ENCODE assay signal across 8 cellular contexts in the genomic region with DNA sequence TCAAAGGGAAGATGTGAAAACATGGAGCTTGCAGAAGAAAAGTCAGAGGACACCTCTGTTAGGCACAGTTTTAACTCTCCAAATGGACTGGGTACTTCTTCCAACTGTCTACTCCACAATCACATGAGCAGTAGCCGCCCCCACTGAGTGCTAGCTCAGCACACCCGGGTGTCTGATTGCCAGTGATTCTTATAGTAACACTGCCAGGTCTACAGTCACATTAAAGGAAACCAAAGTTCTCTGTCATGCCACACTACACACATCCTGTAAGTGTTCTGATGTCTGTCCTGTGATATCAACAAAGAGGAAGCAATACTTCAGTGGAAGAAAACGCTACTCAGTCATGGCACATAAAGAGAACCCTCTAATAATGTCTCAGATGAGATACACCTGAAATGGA. TPM values are rescaled to one million over a fixed set of nuclear protein-coding genes. Genes with fewer than 3 reads are reported as not detected.
DNase-seq lines count a peak whose midpoint lies in the region; ATAC-seq and TF ChIP-seq lines count a peak whose summit lies in the region.

Gene HAVCR2 (minus strand): TSS at position 84 of the 400 bp plus-strand sequence. CDS start 61 bp downstream, at position 23.

- no peaks in the 10 kb centered on the region for H4K20me1 ChIP-seq in osteoblast (ENCODE audit: insufficient read depth, low read length)

- no peak within 1 kb of the TSS for H3K23ac ChIP-seq in mesendoderm (ENCODE audit: low read length)

- no peak within 1 kb of the TSS for H4K5ac ChIP-seq in mesendoderm (ENCODE audit: low read length)

- no peak within 1 kb of the TSS for H3K56ac ChIP-seq in mesendoderm (ENCODE audit: low read length)

- H2AK5ac ChIP-seq in mesendoderm (ENCODE audit: low read length): no peak within 1 kb of the TSS

- H3K9ac ChIP-seq in mesendoderm (ENCODE audit: low read length): no peak within 1 kb of the TSS

- H2BK15ac ChIP-seq in mesendoderm (replicated peaks; ENCODE audit: low read depth): no peak within 1 kb of the TSS

- H2AFZ ChIP-seq in osteoblast (ENCODE audit: low read length): peak within 1 kb of the TSS; percentile 22

- peak; percentile 91 for ATAC-seq in GM18861 (IDR thresholded peaks at IDR 0.05; ENCODE audit: unreplicated experiment)
- ATAC-seq in HG02970 (IDR thresholded peaks at IDR 0.05; ENCODE audit: low FRiP score, unreplicated experiment): peak; percentile 80

- no peak within 1 kb of the TSS for H2BK5ac ChIP-seq in mesendoderm (ENCODE audit: low read length)

- H3K18ac ChIP-seq in mesendoderm (ENCODE audit: low read length): no peak within 1 kb of the TSS

- no peak within 1 kb of the TSS for H2BK120ac ChIP-seq in mesendoderm (ENCODE audit: low read depth, low read length)

- no peaks in the 10 kb centered on the region for H3K27me3 ChIP-seq in osteoblast (ENCODE audit: insufficient read depth, low read length)
- no peaks in the 10 kb centered on the region for H3K27me3 ChIP-seq in mesendoderm (ENCODE audit: insufficient read depth, low read length, poor library complexity)

- H3K79me1 ChIP-seq in mesendoderm (ENCODE audit: low read length): no peaks in the 10 kb centered on the region

- DNase-seq in T-helper 1 cell (peak in 3 of 5 donors; percentile 10 to 88 (median 18)), amygdala (lab: John Stamatoyannopoulos, UW) (peak in 35 of 56 donors; percentile 1 to 73 (median 23)), osteoblast (ENCODE audit: insufficient read length, low spot score, missing footprints) (no peak), DMS 273 treated with DMSO at 0.1 percent for 48 hours (lab: John Stamatoyannopoulos, UW) (no peak), SHP77 treated with DMSO at 0.1 percent for 48 hours (lab: John Stamatoyannopoulos, UW) (no peak), mesendoderm (no peak)

- H3K79me2 ChIP-seq in osteoblast (ENCODE audit: insufficient read depth, low read length) (no peaks in the 10 kb centered on the region), mesendoderm (ENCODE audit: control insufficient read depth, insufficient read depth, low read length) (no peaks in the 10 kb centered on the region)

- no CpG with 5 or more reads among the region's 3 CpGs for WGBS in mesendoderm (ENCODE audit: extremely low coverage, insufficient coverage, low lambda C conversion rate)

- no peaks in the 10 kb centered on the region for H3K9me3 ChIP-seq in osteoblast (ENCODE audit: low read depth, low read length)

- H3K36me3 ChIP-seq in osteoblast (ENCODE audit: insufficient read depth, low read length) (no peaks in the 10 kb centered on the region), mesendoderm (ENCODE audit: control insufficient read depth, insufficient read depth, low read length) (no peaks in the 10 kb centered on the region)

- no peak within 1 kb of the TSS for H3K4ac ChIP-seq in mesendoderm (ENCODE audit: low read depth, low read length)

- H3K4me2 ChIP-seq in osteoblast (ENCODE audit: insufficient read depth, low read length): no peak within 1 kb of the TSS
- no peak within 1 kb of the TSS for H3K4me2 ChIP-seq in mesendoderm (ENCODE audit: low read length)

- H3K4me1 ChIP-seq in osteoblast (ENCODE audit: insufficient read depth, low read length): no peaks in the 10 kb centered on the region
- no peaks in the 10 kb centered on the region for H3K4me1 ChIP-seq in mesendoderm (ENCODE audit: control insufficient read depth, low read depth, low read length)

- H3K4me3 ChIP-seq in osteoblast (ENCODE audit: insufficient read depth, low read length): no peak within 1 kb of the TSS
- H3K4me3 ChIP-seq in mesendoderm (ENCODE audit: low read length): no peak within 1 kb of the TSS

- no peak within 1 kb of the TSS for H4K8ac ChIP-seq in mesendoderm (ENCODE audit: low read depth, low read length)

- TF ChIP-seq CTCF in osteoblast (IDR thresholded peaks at IDR 0.05; ENCODE audit: extremely low read depth, low read depth, low read length): no peak

- no peak within 1 kb of the TSS for H3K27ac ChIP-seq in osteoblast (ENCODE audit: low read depth, low read length)
- H3K27ac ChIP-seq in mesendoderm (ENCODE audit: low read depth, low read length): no peak within 1 kb of the TSS

RNA-seq across cellular contexts. Expression of gene HAVCR2, which starts in this region (rescaled TPM):
- total RNA-seq in osteoblast: 0.59 and 0.72 TPM in 2 replicates
- polyA plus RNA-seq in mesendoderm (2013, experiment 1 of 2): 0.08 TPM
- polyA plus RNA-seq in mesendoderm (2013, experiment 2 of 2): 0.03 TPM

Comparison
In these comparisons a context has a peak if more than half of its experiments do, and no peak if none do; other contexts are left out.
1. DNase-seq: peak in T-helper 1 cell (3 of 5) and amygdala (35 of 56); none in osteoblast (single experiment), DMS 273 treated with DMSO at 0.1 percent for 48 hours (single experiment), SHP77 treated with DMSO at 0.1 percent for 48 hours (single experiment) and mesendoderm (single experiment).